ENCODE assay signal across 34 cellular contexts in genomic region chrX:37888010-37888409, GRCh38.
"Had no signal": no experiment of that assay in that cellular context is flagged by ENCODE, and none has a peak within 500 bp of the region (broad histone marks: within the 10 kb centered on the region; RNA-seq: fewer than 3 reads in every experiment).

No MANE protein-coding gene starts in this region.

- FAIRE-seq: astrocyte, TTC549 had no signal

- DNase-seq: activated B cell treated with CpG ODN at 0.5 μM for 24 hours; activated CD4-positive, alpha-beta memory T cell treated with anti-CD3 and anti-CD28 coated beads for 36 hours; activated CD4-positive, alpha-beta T cell treated with anti-CD3 and anti-CD28 coated beads for 4 hours; activated CD4-positive, alpha-beta T cell treated with anti-CD3 and anti-CD28 coated beads, Interleukin-2, amount 10 ng/mL, durations not matched to agents 24 days and 14 days; activated CD4-positive, alpha-beta T cell treated with anti-CD3 and anti-CD28 coated beads, Interleukin-2, amount 50 U/mL, for 1 hour; activated CD4-positive, alpha-beta T cell treated with anti-CD3 and anti-CD28 coated beads, Interleukin-2, amount 50 U/mL, for 4 hours; activated CD4-positive, CD25-positive, alpha-beta regulatory T cell treated with anti-CD3 and anti-CD28 coated beads, Interleukin-2, amount 50 U/mL, for 72 hours; activated CD8-positive, alpha-beta memory T cell treated with anti-CD3 and anti-CD28 coated beads, Interleukin-2, amount 50 U/mL, for 4 hours; activated CD8-positive, alpha-beta T cell treated with anti-CD3 and anti-CD28 coated beads for 36 hours; activated effector memory CD4-positive, alpha-beta T cell treated with anti-CD3 and anti-CD28 coated beads, Interleukin-2, amount 50 U/mL, for 16 hours; activated gamma-delta T cell treated with Interleukin-2 at 50 U/mL for 16 hours; activated naive CD4-positive, alpha-beta T cell; activated naive CD4-positive, alpha-beta T cell treated with anti-CD3 and anti-CD28 coated beads for 36 hours; activated naive CD4-positive, alpha-beta T cell treated with anti-CD3 and anti-CD28 coated beads, Interleukin-2, amount 50 U/mL, for 16 hours; activated naive CD8-positive, alpha-beta T cell treated with anti-CD3 and anti-CD28 coated beads for 36 hours; activated T-cell treated with anti-CD3 and anti-CD28 coated beads for 4 hours; activated T-cell treated with anti-CD3 and anti-CD28 coated beads, Interleukin-2, amount 50 U/mL, for 1 hour; activated T-cell treated with anti-CD3 and anti-CD28 coated beads, Interleukin-2, amount 50 U/mL, for 4 hours; activated T-cell treated with anti-CD3 and anti-CD28 coated beads, Interleukin-2, amount 50 U/mL, for 72 hours; adrenal gland; amniotic stem cell; aorta; body of pancreas; brain microvascular endothelial cell; central memory CD4-positive, alpha-beta T cell; T-helper 1 cell; T-helper 2 cell; T-helper 9 cell had no signal

- H3K4me1 ChIP-seq: adrenal gland, body of pancreas, breast epithelium had no signal

- H3K9me3 ChIP-seq: adrenal gland, body of pancreas had no signal

- H3K36me3 ChIP-seq: adrenal gland, brain microvascular endothelial cell, breast epithelium had no signal

- ATAC-seq: activated CD8-positive, alpha-beta T cell treated with anti-CD3 and anti-CD28 coated beads for 36 hours; activated naive CD4-positive, alpha-beta T cell treated with anti-CD3 and anti-CD28 coated beads, Interleukin-2, amount 50 U/mL, for 72 hours; activated T-cell treated with anti-CD3 and anti-CD28 coated beads, Interleukin-2, amount 50 U/mL, for 4 hours; activated T-cell treated with anti-CD3 and anti-CD28 coated beads, Interleukin-2, amount 50 U/mL, for 72 hours; activated T-helper 17 cell treated with anti-CD3 and anti-CD28 coated beads, Interleukin-2, amount 50 U/mL, for 72 hours; body of pancreas had no signal

- H3K27me3 ChIP-seq: body of pancreas, brain microvascular endothelial cell had no signal

- H3K4me3 ChIP-seq: adrenal gland, body of pancreas, breast epithelium had no signal

- H3K27ac ChIP-seq: adrenal gland, body of pancreas, brain microvascular endothelial cell, breast epithelium, VCaP had no signal
